Comparison of ENCODE assay signal across 14 cellular contexts in the genomic region with DNA sequence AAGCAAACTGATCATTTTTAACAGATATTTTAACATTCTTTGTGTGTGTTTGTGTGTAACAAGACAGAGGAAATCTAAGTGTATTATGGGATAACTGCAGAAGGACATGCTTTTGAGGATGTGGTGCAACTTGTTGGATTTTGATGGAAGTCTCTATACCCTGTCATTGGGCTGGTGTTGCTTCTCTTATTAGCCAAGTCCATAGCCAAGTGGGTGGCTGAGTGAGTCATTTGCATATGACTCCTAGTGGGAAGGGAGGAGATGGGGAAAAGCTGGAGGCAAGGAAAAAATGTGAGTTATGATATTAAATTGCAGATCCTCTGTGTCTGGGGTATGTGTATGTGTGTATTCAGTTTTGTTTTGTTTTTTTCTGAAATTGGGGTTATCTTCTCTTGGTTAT.
DNase-seq lines count a peak whose midpoint lies in the region; FAIRE-seq and TF ChIP-seq lines count a peak whose summit lies in the region.
"Had no signal": no experiment of that assay in that cellular context is flagged by ENCODE, and none has a peak within 500 bp of the region (broad histone marks: within the 10 kb centered on the region; RNA-seq: fewer than 3 reads in every experiment).

No MANE protein-coding gene starts in this region.

- H3K36me3 ChIP-seq in effector memory CD4-positive, alpha-beta T cell (ENCODE audit: control insufficient read depth, insufficient read depth, low read length) = no peaks in the 10 kb centered on the region

- H3K9me3 ChIP-seq in effector memory CD4-positive, alpha-beta T cell (ENCODE audit: control insufficient read depth, low read length) = no peaks in the 10 kb centered on the region

- no peak for FAIRE-seq in GM12892 (lab: Jason Lieb, UNC)
- FAIRE-seq in HTR-8/SVneo (lab: Jason Lieb, UNC) = no peak
- FAIRE-seq: A204.1, GM18507, H54, HepG2 had no signal

- no peaks in the 10 kb centered on the region for H3K4me1 ChIP-seq in effector memory CD4-positive, alpha-beta T cell (ENCODE audit: control insufficient read depth, insufficient read depth, low read length, poor library complexity, severe bottlenecking)

- DNase-seq in Ammon's horn (ENCODE audit: low spot score) = peak; percentile 16
- peak; percentile 18 for DNase-seq in NCI-H69 (lab: John Stamatoyannopoulos, UW)
- peak; percentile 11 for DNase-seq in epithelial cell of esophagus (ENCODE audit: low read depth)
- peak; percentile 17 for DNase-seq in putamen (ENCODE audit: low spot score)
- no peak for DNase-seq in effector memory CD4-positive, alpha-beta T cell
- no peak for DNase-seq in GM12892 (ENCODE audit: insufficient read length)
- DNase-seq in HTR-8/SVneo (ENCODE audit: insufficient read length, low spot score) = no peak
- DNase-seq: CD8-positive, alpha-beta T cell; COR-L47; DMS153 had no signal

- no peaks in the 10 kb centered on the region for H3K27me3 ChIP-seq in effector memory CD4-positive, alpha-beta T cell (replicated peaks; ENCODE audit: control insufficient read depth, insufficient read depth, low read length, poor library complexity, severe bottlenecking)

- no peak for TF ChIP-seq CTCF in epithelial cell of esophagus (IDR thresholded peaks at IDR 0.05; ENCODE audit: insufficient read depth, low read depth, low read length, missing control alignments)

- no peak overlapping the region for H3K4me3 ChIP-seq in epithelial cell of esophagus (ENCODE audit: low read length)
- H3K4me3 ChIP-seq in effector memory CD4-positive, alpha-beta T cell (ENCODE audit: insufficient read depth, low read depth, low read length, poor library complexity, severe bottlenecking) = no peak overlapping the region

- no peak for TF ChIP-seq POLR2A in GM12892 (IDR thresholded peaks at IDR 0.05; ENCODE audit: low read depth, low read length)

- H3K27ac ChIP-seq in effector memory CD4-positive, alpha-beta T cell (ENCODE audit: insufficient read depth, low read length, poor library complexity, severe bottlenecking) = no peak overlapping the region

Comparison
In these comparisons a context has a peak if more than half of its experiments do, and no peak if none do; other contexts are left out.
1. DNase-seq: peak in Ammon's horn (single experiment), NCI-H69 (single experiment), epithelial cell of esophagus (single experiment) and putamen (single experiment); none in effector memory CD4-positive, alpha-beta T cell (0 of 3), GM12892 (single experiment) and HTR-8/SVneo (single experiment).